12 cellular contexts compared by ENCODE assay signal in genomic region chr14:54709444-54709843, GRCh38.
DNase-seq lines count a peak whose midpoint lies in the region; ATAC-seq and TF ChIP-seq lines count a peak whose summit lies in the region.
"Had no signal": no experiment of that assay in that cellular context is flagged by ENCODE, and none has a peak within 500 bp of the region (broad histone marks: within the 10 kb centered on the region; RNA-seq: fewer than 3 reads in every experiment).

No MANE protein-coding gene starts in this region.

- WGBS in hepatocyte (ENCODE audit: low lambda C conversion rate, missing lambda C conversion rate): 86% methylated on average over 2 of the region's 2 CpGs

- H3K36me3 ChIP-seq in hepatocyte (replicated peaks; ENCODE audit: insufficient read depth, low read depth) (peaks cover 3% of the 10 kb centered on the region), vagina (no peaks in the 10 kb centered on the region)

- H3K27me3 ChIP-seq in hepatocyte (no peaks in the 10 kb centered on the region), vagina (no peaks in the 10 kb centered on the region)
- H3K27me3 ChIP-seq: testis had no signal

- no peak for TF ChIP-seq POLR2A in vagina (IDR thresholded peaks at IDR 0.05)

- in situ Hi-C loops in GM13977 (cut with MboI; ENCODE audit: low pct_unique_long_range_greater_than_20kb, low sequenced_read_pairs, unreplicated experiment): no loop called here

- no peaks in the 10 kb centered on the region for H3K9me2 ChIP-seq in hepatocyte (replicated peaks; ENCODE audit: insufficient read depth)

- H3K4me1 ChIP-seq in hepatocyte (ENCODE audit: insufficient read depth) (peaks cover 2% of the 10 kb centered on the region), vagina (peaks cover 48% of the 10 kb centered on the region)

- intact Hi-C loops in vagina (cut with DNase I): no loop called here

- H3K27ac ChIP-seq in hepatocyte (peak overlapping the region; percentile 12), vagina (no peak overlapping the region)
- H3K27ac ChIP-seq: testis had no signal

- no peak for TF ChIP-seq CTCF in GM13977 (IDR thresholded peaks at IDR 0.05; ENCODE audit: extremely low read depth, insufficient read depth, missing control alignments)
- no peak for TF ChIP-seq CTCF in hepatocyte (IDR thresholded peaks at IDR 0.05; ENCODE audit: poor library complexity)
- TF ChIP-seq CTCF in vagina (IDR thresholded peaks at IDR 0.05): no peak

- ATAC-seq in GM19397 (IDR thresholded peaks at IDR 0.05; ENCODE audit: unreplicated experiment) (peak; percentile 61), HG03039 (IDR thresholded peaks at IDR 0.05; ENCODE audit: unreplicated experiment) (peak; percentile 80)
- ATAC-seq: HCT116, Right ventricle myocardium inferior had no signal

- no peaks in the 10 kb centered on the region for H4K20me1 ChIP-seq in hepatocyte (ENCODE audit: insufficient read depth, poor library complexity, severe bottlenecking)

- no peak overlapping the region for H3K4me2 ChIP-seq in hepatocyte

- H2AFZ ChIP-seq in hepatocyte: no peak overlapping the region

- no peaks in the 10 kb centered on the region for H3K9me3 ChIP-seq in hepatocyte (ENCODE audit: low read depth)
- H3K9me3 ChIP-seq in vagina: no peaks in the 10 kb centered on the region
- H3K9me3 ChIP-seq: testis had no signal

- peak; percentile 47 for DNase-seq in GM13977 (ENCODE audit: low spot score)
- no peak for DNase-seq in hepatocyte (ENCODE audit: low spot score)
- DNase-seq in NCI-H510A treated with DMSO at 0.1 percent for 48 hours (lab: John Stamatoyannopoulos, UW): no peak
- DNase-seq in cortex of kidney (lab: John Stamatoyannopoulos, UW): no peak
- DNase-seq in vagina (ENCODE audit: extremely low spot score in 2 of 2): no peak
- no peak for DNase-seq in NAMALWA (ENCODE audit: low spot score)
- DNase-seq: NCI-H1092 treated with DMSO at 0.1 percent for 48 hours, testis had no signal

- peaks cover 7% of the 10 kb centered on the region for H3K79me2 ChIP-seq in hepatocyte

- H3K4me3 ChIP-seq in hepatocyte (no peak overlapping the region), vagina (no peak overlapping the region)
- H3K4me3 ChIP-seq: testis had no signal
